8 cellular contexts compared by ENCODE assay signal in the genomic region with DNA sequence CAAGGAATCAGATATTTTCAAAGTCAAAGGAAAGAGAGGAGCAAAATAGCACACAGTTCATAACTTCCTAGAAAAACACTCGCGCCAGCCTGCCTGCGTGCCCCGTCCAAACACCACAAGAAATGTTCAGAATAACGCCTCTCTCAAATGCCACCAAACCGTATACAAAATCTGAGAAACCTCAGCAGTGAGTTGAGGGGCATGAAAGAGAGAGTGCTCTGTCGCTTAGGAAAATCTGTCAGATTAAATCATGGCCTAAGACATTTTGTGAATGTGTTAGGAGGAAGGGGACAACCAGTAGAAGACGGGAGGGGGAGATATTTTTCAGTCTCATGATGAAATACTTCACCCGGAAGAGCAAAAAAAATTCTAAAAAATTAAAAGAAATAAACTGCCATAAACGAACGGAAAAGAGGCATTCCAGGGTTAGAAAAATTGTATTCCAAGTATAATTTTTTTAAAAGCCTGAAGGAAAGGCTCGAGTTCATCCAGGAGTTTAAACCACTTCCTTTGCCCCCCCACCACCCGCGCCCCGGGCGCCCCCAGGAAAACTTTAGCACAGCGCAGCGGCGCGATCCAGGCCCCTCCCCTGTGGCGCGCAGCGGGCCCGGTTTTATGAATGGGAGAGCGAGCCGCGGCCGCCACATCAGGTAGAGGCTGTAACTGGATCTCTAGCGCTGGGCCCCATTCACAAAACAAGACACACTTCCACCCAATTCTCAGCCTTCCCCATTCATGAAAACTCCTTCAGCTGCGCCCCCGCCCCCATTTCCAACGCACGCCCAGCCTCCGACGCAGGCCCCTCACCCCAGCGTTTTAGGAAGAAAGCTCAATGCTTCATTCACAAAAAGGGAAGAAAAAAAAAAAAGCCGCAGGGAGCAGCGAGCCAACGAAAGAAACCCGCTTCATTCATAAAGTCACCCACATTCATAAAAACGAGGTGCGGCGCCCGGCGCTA. TPM values are rescaled to one million over a fixed set of nuclear protein-coding genes. Genes with fewer than 3 reads are reported as not detected.
A peak's percentile ranks its signal among the peaks of the same experiment; 100 is the strongest.
DNase-seq lines count a peak whose midpoint lies in the region; ATAC-seq, FAIRE-seq and TF ChIP-seq lines count a peak whose summit lies in the region.

No MANE protein-coding gene starts in this region.

- no peaks in the 10 kb centered on the region for H3K79me1 ChIP-seq in H1 (ENCODE audit: low read depth, low read length)

- peak in 1 of 2 experiments; percentile 15; a peak in 1 of 4 replicates for TF ChIP-seq RAD21 in H1 (IDR thresholded peaks at IDR 0.05 in 1 of 2, conservative IDR thresholded peaks at IDR 0.05 in 1 of 2; ENCODE audit: low read depth in 2 of 2, low read length in 2 of 2)

- DNase-seq in DMS 273 (lab: John Stamatoyannopoulos, UW; ENCODE audit: unreplicated experiment): peak; percentile 96
- DNase-seq in NCI-H526 (lab: John Stamatoyannopoulos, UW): peak; percentile 79 to 90
- DNase-seq in activated CD4-positive, alpha-beta T cell treated with anti-CD3 and anti-CD28 coated beads, Interleukin-2, amount 50 U/mL, for 1 hour: peak; percentile 33
- DNase-seq in H1 (ENCODE audit: low read depth in 1 of 2, low spot score in 2 of 2): peak in 1 of 2 experiments; percentile 69
- DNase-seq in lower lobe of right lung: peak; percentile 70
- DNase-seq in stimulated activated CD8-positive, alpha-beta memory T cell treated with anti-CD3 and anti-CD28 coated beads, Interleukin-4, amount 100 ng/mL, for 48 hours: peak; percentile 63

- TF ChIP-seq POLR2A in H1 (IDR thresholded peaks at IDR 0.05; ENCODE audit: control extremely low read depth in 1 of 2, low read depth in 2 of 2, low read length in 2 of 2): no peak

- no peak overlapping the region for H2AFZ ChIP-seq in H1 (ENCODE audit: low read length)

- no peak overlapping the region for H3K27ac ChIP-seq in H1 (ENCODE audit: low read depth, low read length)
- H3K27ac ChIP-seq in lower lobe of right lung: peak overlapping the region; percentile 87

- peak overlapping the region; percentile 74 to 88 for H3K4me2 ChIP-seq in H1 (ENCODE audit: insufficient read depth in 1 of 2, low read depth in 2 of 2, low read length in 2 of 2)

- H3K9me3 ChIP-seq in H1 (ENCODE audit: insufficient read depth in 2 of 2, low read depth in 1 of 2, low read length in 1 of 2) (no peaks in the 10 kb centered on the region), lower lobe of right lung (no peaks in the 10 kb centered on the region)

- H3K4me1 ChIP-seq in H1 (replicated peaks in 1 of 4; ENCODE audit: control insufficient read depth in 3 of 4, insufficient read depth in 4 of 4, low read length in 3 of 4): peaks cover 0 to 11% (median 7%) of the 10 kb centered on the region in 4 experiments; a peak in 6 of 7 replicates
- peaks cover 46% of the 10 kb centered on the region for H3K4me1 ChIP-seq in lower lobe of right lung

- CTCF ChIA-PET in H1 (lab: Charles Lee; ENCODE audit: partially characterized antibody): interaction anchor here (0.8 kb wide), 1 partner anchor 103 kb away, joined by 4 read pairs; no protein-coding TSS in a partner anchor

- H3K18ac ChIP-seq in H1 (ENCODE audit: extremely low read depth, low read length): no peak overlapping the region; the same call in 1 of the 2 replicates

- no peaks in the 10 kb centered on the region; a peak in 2 of 8 replicates for H3K36me3 ChIP-seq in H1 (ENCODE audit: control insufficient read depth in 2 of 4, insufficient read depth in 4 of 4, low read length in 3 of 4)
- H3K36me3 ChIP-seq in lower lobe of right lung: peaks cover 5% of the 10 kb centered on the region

- H4K8ac ChIP-seq in H1 (ENCODE audit: extremely low read depth, insufficient read depth, low read length): no peak overlapping the region

- no peak overlapping the region for H2AK5ac ChIP-seq in H1 (ENCODE audit: low read depth, low read length)

- H2BK12ac ChIP-seq in H1 (ENCODE audit: low read depth, low read length): peak overlapping the region; percentile 6; the same call in 1 of the 2 replicates

- intact Hi-C loops in lower lobe of right lung (cut with DNase I): no loop called here

- peaks cover 16% of the 10 kb centered on the region for H3K23me2 ChIP-seq in H1 (ENCODE audit: low read depth, low read length)

- FAIRE-seq in H1 (lab: Jason Lieb, UNC): no peak

- H2BK20ac ChIP-seq in H1 (ENCODE audit: low read length): no peak overlapping the region

- ATAC-seq in HG03095 (IDR thresholded peaks at IDR 0.05; ENCODE audit: unreplicated experiment) (peak; percentile 28), lower lobe of right lung (peak in 1 of 2 donors; percentile 30), GM21528 (IDR thresholded peaks at IDR 0.05; ENCODE audit: low FRiP score, unreplicated experiment) (no peak)

- peaks cover 0 to 21% of the 10 kb centered on the region in 2 experiments; a peak in 2 of 4 replicates for H3K79me2 ChIP-seq in H1 (ENCODE audit: control insufficient read depth in 1 of 2, insufficient read depth in 2 of 2, low read length in 2 of 2)

- H4K20me1 ChIP-seq in H1 (replicated peaks in 1 of 2; ENCODE audit: control insufficient read depth in 1 of 2, insufficient read depth in 2 of 2, low read length in 2 of 2): peaks cover 0 to 6% of the 10 kb centered on the region in 2 experiments

- H4K91ac ChIP-seq in H1 (replicated peaks; ENCODE audit: insufficient read length, low read length): no peak overlapping the region

- no peak overlapping the region for H3K14ac ChIP-seq in H1 (ENCODE audit: insufficient read length)

- peak overlapping the region; percentile 37 to 87 (median 74) for H3K4me3 ChIP-seq in H1 (ENCODE audit: extremely low read depth in 1 of 4, insufficient read depth in 2 of 4, low read depth in 3 of 4, low read length in 4 of 4)
- H3K4me3 ChIP-seq in lower lobe of right lung: peak overlapping the region; percentile 77

- peak overlapping the region in 2 of 4 experiments; percentile 47 to 54; a peak in 5 of 7 replicates for H3K9ac ChIP-seq in H1 (replicated peaks in 1 of 4; ENCODE audit: extremely low read depth in 1 of 4, low read depth in 3 of 4, low read length in 3 of 4)

- H3K4ac ChIP-seq in H1 (replicated peaks; ENCODE audit: insufficient read length, low read depth, low read length): no peak overlapping the region

- POLR2A ChIA-PET in H1 (lab: Charles Lee; ENCODE audit: partially characterized antibody): interaction anchor here (0.9 to 4.0 kb wide), 14 partner anchors 10 to 170 kb away, joined by 3 to 56 read pairs (median 6); no protein-coding TSS in a partner anchor

- H4K5ac ChIP-seq in H1 (ENCODE audit: insufficient read length, low read depth, low read length): no peak overlapping the region

- WGBS in H1 (ENCODE audit: extremely low coverage in 1 of 2, insufficient coverage in 1 of 2, insufficient read length in 1 of 2, insufficient replicate concordance in 2 of 2, low coverage in 1 of 2, low lambda C conversion rate in 2 of 2, missing lambda C conversion rate in 1 of 2), 2 experiments: 2% methylated on average over 36 of the region's 45 CpGs; no CpG with 5 or more reads in 1 of the 2 experiments

- H2BK15ac ChIP-seq in H1 (ENCODE audit: low read length): no peak overlapping the region

- no peak overlapping the region for H2BK5ac ChIP-seq in H1 (ENCODE audit: low read depth, low read length)

- TF ChIP-seq EP300 in H1 (IDR thresholded peaks at IDR 0.05; ENCODE audit: borderline replicate concordance in 1 of 2, low read depth in 2 of 2, low read length in 2 of 2): no peak

- TF ChIP-seq CTCF in H1 (IDR thresholded peaks at IDR 0.05; ENCODE audit: control extremely low read depth in 1 of 3, insufficient read depth in 1 of 3, low read depth in 1 of 3, low read length in 3 of 3) (no peak), lower lobe of right lung (IDR thresholded peaks at IDR 0.05) (no peak)

- H2BK120ac ChIP-seq in H1 (replicated peaks; ENCODE audit: low read depth, low read length): no peak overlapping the region

- H3K56ac ChIP-seq in H1 (replicated peaks; ENCODE audit: insufficient read length, low read depth, low read length): no peak overlapping the region

- H3K23ac ChIP-seq in H1 (ENCODE audit: insufficient read length): no peak overlapping the region

- peaks cover 24 to 52% (median 40%) of the 10 kb centered on the region in 4 experiments for H3K27me3 ChIP-seq in H1 (replicated peaks in 1 of 4; ENCODE audit: control insufficient read depth in 3 of 4, extremely low read depth in 1 of 4, insufficient read depth in 3 of 4, low read length in 3 of 4)
- H3K27me3 ChIP-seq in lower lobe of right lung (ENCODE audit: low read depth): peaks cover 10% of the 10 kb centered on the region

TF ChIP-seq in H1, 55 proteins besides CTCF, POLR2A, EP300 and RAD21 (continues in another document):
- TF ChIP-seq BACH1 (IDR thresholded peaks at IDR 0.05; ENCODE audit: low read length) (no peak), TCF12 (IDR thresholded peaks at IDR 0.05; ENCODE audit: low read depth, low read length) (0 out of 2 replicates have a peak, but pooled peaks have one; percentile 9), TEAD4 (IDR thresholded peaks at IDR 0.05; ENCODE audit: low read depth, low read length) (no peak), SIRT6 (IDR thresholded peaks at IDR 0.05; ENCODE audit: low read length) (no peak), CHD2 (IDR thresholded peaks at IDR 0.05; ENCODE audit: low read length) (no peak), SIN3A (conservative IDR thresholded peaks at IDR 0.05 in 1 of 2, IDR thresholded peaks at IDR 0.05 in 1 of 2; ENCODE audit: low read depth in 1 of 2, low read length in 2 of 2) (peak in 1 of 2 experiments; percentile 9; a peak in 1 of 4 replicates), SRF (IDR thresholded peaks at IDR 0.05; ENCODE audit: low read depth, low read length) (no peak), SP1 (IDR thresholded peaks at IDR 0.05; ENCODE audit: low read depth, low read length) (0 out of 2 replicates have a peak, but pooled peaks have one; percentile 23), CREB1 (IDR thresholded peaks at IDR 0.05) (no peak)
- TF ChIP-seq, protein P1, sequence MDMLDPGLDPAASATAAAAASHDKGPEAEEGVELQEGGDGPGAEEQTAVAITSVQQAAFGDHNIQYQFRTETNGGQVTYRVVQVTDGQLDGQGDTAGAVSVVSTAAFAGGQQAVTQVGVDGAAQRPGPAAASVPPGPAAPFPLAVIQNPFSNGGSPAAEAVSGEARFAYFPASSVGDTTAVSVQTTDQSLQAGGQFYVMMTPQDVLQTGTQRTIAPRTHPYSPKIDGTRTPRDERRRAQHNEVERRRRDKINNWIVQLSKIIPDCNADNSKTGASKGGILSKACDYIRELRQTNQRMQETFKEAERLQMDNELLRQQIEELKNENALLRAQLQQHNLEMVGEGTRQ (IDR thresholded peaks at IDR 0.05; ENCODE audit: low read length): no peak

RNA-seq across cellular contexts. Expression of gene ETV5, which starts 1.5 kb away (rescaled TPM):
- total RNA-seq in H1 (2021; fragmentation: NEBNext Ultra II Directional; extraction: Animal tissue kit (Norgen Biotek cat#: 25700)): 31.9 and 36.9 TPM in 2 replicates
- 11.8 and 13.1 TPM in 2 replicates for polyA plus RNA-seq in H1 (2011; rRNA removed)
- 9.3 TPM for polyA plus RNA-seq in H1 (2011; cell fraction: cytosol; rRNA removed)
- 13.9 TPM for polyA plus RNA-seq in H1 (2011; cell fraction: nucleus; rRNA removed)
- 16.4 to 19.6 TPM (median 18.1 TPM) in 4 replicates for polyA plus RNA-seq in H1 (2012, experiment 1 of 2)
- polyA plus RNA-seq in H1 (2012, experiment 2 of 2): 31.3 TPM
- 24.7 TPM for polyA plus RNA-seq in H1 (2013, experiment 1 of 2)
- polyA plus RNA-seq in H1 (2013, experiment 2 of 2): 25.7 TPM
- polyA minus RNA-seq in H1 (2011; rRNA and poly(A)+ RNA removed): 35.6 and 42.7 TPM in 2 replicates
- 26.0 TPM for polyA minus RNA-seq in H1 (2011; cell fraction: cytosol; rRNA and poly(A)+ RNA removed)
- polyA minus RNA-seq in H1 (2011; cell fraction: nucleus; rRNA and poly(A)+ RNA removed): 17.8 TPM
- 65.5 TPM for total RNA-seq in lower lobe of right lung
